24 cellular contexts compared by ENCODE assay signal in the genomic region with DNA sequence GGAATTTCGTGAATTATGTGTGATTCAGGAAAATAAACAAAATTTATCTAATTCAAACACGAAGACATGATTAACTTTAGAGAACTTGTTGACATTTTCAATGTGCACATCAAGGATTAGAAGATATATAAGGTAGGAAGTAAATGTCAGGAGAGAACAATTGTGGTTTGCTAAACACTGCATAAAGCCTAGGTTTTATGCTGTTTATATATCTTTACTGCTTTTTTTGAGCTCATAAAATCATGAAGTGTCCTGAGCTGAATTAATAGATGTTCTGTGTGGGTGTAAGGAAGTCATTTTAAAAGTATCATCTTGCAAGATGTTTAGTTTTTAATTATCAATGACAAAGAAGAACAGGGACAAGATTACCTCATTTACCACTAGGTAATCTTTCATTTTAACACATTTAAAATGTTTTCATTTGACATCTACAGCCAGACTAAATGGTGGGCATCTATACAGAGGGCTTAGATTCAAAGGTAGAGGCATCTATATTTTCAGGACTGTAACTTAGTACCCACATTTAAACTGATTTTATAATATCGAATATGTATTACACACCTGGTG.
DNase-seq lines count a peak whose midpoint lies in the region; ATAC-seq, FAIRE-seq and TF ChIP-seq lines count a peak whose summit lies in the region.
"Had no signal": no experiment of that assay in that cellular context is flagged by ENCODE, and none has a peak within 500 bp of the region (broad histone marks: within the 10 kb centered on the region; RNA-seq: fewer than 3 reads in every experiment).

No MANE protein-coding gene starts in this region.

- H3K27me3 Mint-ChIP-seq in nephron (ENCODE audit: low read depth) (no peaks in the 10 kb centered on the region), endothelial cell (ENCODE audit: unreplicated experiment) (no peaks in the 10 kb centered on the region)
- no peaks in the 10 kb centered on the region for H3K27me3 Mint-ChIP-seq in T-helper 2 cell treated with Interferon-gamma antibody and Interleukin-4, amounts not matched to agents 5 μg/mL and 100 μg/mL, for 36 hours (ENCODE audit: low read depth)
- H3K27me3 Mint-ChIP-seq: CD4-positive, CD25-positive, alpha-beta regulatory T cell had no signal

- H3K4me1 Mint-ChIP-seq in nephron (peaks cover 29% of the 10 kb centered on the region), endothelial cell (ENCODE audit: unreplicated experiment) (no peaks in the 10 kb centered on the region)
- H3K4me1 Mint-ChIP-seq in T-helper 2 cell treated with Interferon-gamma antibody and Interleukin-4, amounts not matched to agents 5 μg/mL and 100 μg/mL, for 36 hours (ENCODE audit: low read depth): no peaks in the 10 kb centered on the region
- H3K4me1 Mint-ChIP-seq: CD4-positive, CD25-positive, alpha-beta regulatory T cell had no signal

- RAD21 ChIA-PET in GM12878 (lab: Charles Lee; ENCODE audit: unreplicated experiment): no interaction called here

- 10% methylated on average over 3 of the region's 3 CpGs for WGBS in GM12878 (ENCODE audit: insufficient coverage, insufficient replicate concordance, low lambda C conversion rate, missing lambda C conversion rate)

- SMC1A ChIA-PET in GM12878 (lab: Charles Lee; ENCODE audit: uncharacterized antibody, unreplicated experiment): interaction anchor here (2.0 kb wide), 1 partner anchor 10 kb away, joined by 6 read pairs; no protein-coding TSS in a partner anchor

- FAIRE-seq in GM12878 (lab: Jason Lieb, UNC) (no peak), frontal cortex (lab: Jason Lieb, UNC) (no peak)
- FAIRE-seq: D721Med, H1, HTR-8/SVneo, K562, RCC 7860 had no signal

- POLR2A ChIA-PET in HEK293T (lab: Yijun Ruan, JAX) (no interaction called here), GM12878 (lab: Charles Lee) (interaction anchor here (0.6 kb wide), 1 partner anchor 44 kb away, joined by 3 read pairs; no protein-coding TSS in a partner anchor)

- peaks cover 2% of the 10 kb centered on the region for H3K9me3 Mint-ChIP-seq in nephron
- no peaks in the 10 kb centered on the region for H3K9me3 Mint-ChIP-seq in endothelial cell (ENCODE audit: unreplicated experiment)
- no peaks in the 10 kb centered on the region for H3K9me3 Mint-ChIP-seq in T-helper 2 cell treated with Interferon-gamma antibody and Interleukin-4, amounts not matched to agents 5 μg/mL and 100 μg/mL, for 36 hours

- H3K36me3 ChIP-seq in GM12878 (ENCODE audit: control insufficient read depth in 2 of 2, insufficient read depth in 2 of 2, low read length in 1 of 2): no peaks in the 10 kb centered on the region
- H3K36me3 ChIP-seq: BLaER1 had no signal

- H3K27me3 ChIP-seq in GM12878 (replicated peaks in 1 of 2; ENCODE audit: control insufficient read depth in 2 of 2, insufficient read depth in 2 of 2, low read length in 1 of 2): no peaks in the 10 kb centered on the region
- H3K27me3 ChIP-seq: BLaER1 had no signal

- TF ChIP-seq EP300 in GM12878 (IDR thresholded peaks at IDR 0.05; ENCODE audit: borderline replicate concordance in 1 of 2, control insufficient read depth in 1 of 2, low read depth in 2 of 2, low read length in 2 of 2): no peak

- no peak overlapping the region for H3K9ac ChIP-seq in GM12878 (ENCODE audit: control insufficient read depth, insufficient read depth, low read length)
- H3K9ac ChIP-seq: BLaER1 had no signal

- no peak overlapping the region for H3K4me3 ChIP-seq in GM12878
- H3K4me3 ChIP-seq: BLaER1, K562, SK-N-MC had no signal

- no peak overlapping the region for H3K27ac ChIP-seq in GM12878 (ENCODE audit: control insufficient read depth, insufficient read depth)
- H3K27ac ChIP-seq: 22Rv1, BLaER1, SK-N-MC had no signal

- no peaks in the 10 kb centered on the region for H4K20me1 ChIP-seq in GM12878 (ENCODE audit: control insufficient read depth, insufficient read depth)
- H4K20me1 ChIP-seq: BLaER1 had no signal

- CTCF ChIA-PET in HEK293T (lab: Yijun Ruan, JAX): no interaction called here
- CTCF ChIA-PET in GM12878 (lab: Yijun Ruan, JAX): no interaction called here

- no peaks in the 10 kb centered on the region for H3K36me3 Mint-ChIP-seq in nephron (ENCODE audit: low read depth)
- H3K36me3 Mint-ChIP-seq in endothelial cell (ENCODE audit: low read depth, unreplicated experiment): no peaks in the 10 kb centered on the region
- H3K36me3 Mint-ChIP-seq in T-helper 2 cell treated with Interferon-gamma antibody and Interleukin-4, amounts not matched to agents 5 μg/mL and 100 μg/mL, for 36 hours (ENCODE audit: low read depth): no peaks in the 10 kb centered on the region
- H3K36me3 Mint-ChIP-seq: CD4-positive, CD25-positive, alpha-beta regulatory T cell had no signal

- peak; percentile 29; the same call in 2 of the 3 replicates for ATAC-seq in GM12878
- ATAC-seq: HCT116, K562 had no signal

- no TSS peak for BruUV-seq in GM12878 (replicated peaks; lab: Mats Ljungman, UMichigan)

- in situ Hi-C loops in GM12878 (cut with MboI): no loop called here
- in situ Hi-C loops in ACHN (cut with HindIII; ENCODE audit: low pct_ligation_motif_present, low pct_unique_long_range_greater_than_20kb, low sequenced_read_pairs): no loop called here

- H3K9me3 ChIP-seq in GM12878 (replicated peaks; ENCODE audit: control insufficient read depth, insufficient read depth, low read length): no peaks in the 10 kb centered on the region
- H3K9me3 ChIP-seq: BLaER1 had no signal

- H3K79me2 ChIP-seq in GM12878 (ENCODE audit: control insufficient read depth, insufficient read depth, low read length): no peaks in the 10 kb centered on the region

- H3K27ac Mint-ChIP-seq in nephron (peak overlapping the region; percentile 87 to 94 (median 93)), endothelial cell (ENCODE audit: unreplicated experiment) (no peak overlapping the region)
- H3K27ac Mint-ChIP-seq in T-helper 2 cell treated with Interferon-gamma antibody and Interleukin-4, amounts not matched to agents 5 μg/mL and 100 μg/mL, for 36 hours: no peak overlapping the region
- H3K27ac Mint-ChIP-seq: CD4-positive, CD25-positive, alpha-beta regulatory T cell had no signal

- TF ChIP-seq CTCF in GM12878 (IDR thresholded peaks at IDR 0.05 in 2 of 3, conservative IDR thresholded peaks at IDR 0.05 in 1 of 3; ENCODE audit: control insufficient read depth in 2 of 3, extremely low read depth in 1 of 3, insufficient read depth in 1 of 3, low read depth in 3 of 3, low read length in 3 of 3) (no peak), nephron (IDR thresholded peaks at IDR 0.05; ENCODE audit: unreplicated experiment in 3 of 3) (no peak), endothelial cell (IDR thresholded peaks at IDR 0.05; ENCODE audit: unreplicated experiment) (no peak)

- no peak overlapping the region for H3K4me2 ChIP-seq in GM12878 (ENCODE audit: control insufficient read depth, insufficient read depth)
- H3K4me2 ChIP-seq: BLaER1 had no signal

- no peaks in the 10 kb centered on the region for H3K4me1 ChIP-seq in GM12878 (ENCODE audit: control insufficient read depth, insufficient read depth, low read length)
- H3K4me1 ChIP-seq: BLaER1 had no signal

- H3K4me3 Mint-ChIP-seq in nephron: no peak overlapping the region
- H3K4me3 Mint-ChIP-seq in endothelial cell (ENCODE audit: unreplicated experiment): no peak overlapping the region
- H3K4me3 Mint-ChIP-seq in T-helper 2 cell treated with Interferon-gamma antibody and Interleukin-4, amounts not matched to agents 5 μg/mL and 100 μg/mL, for 36 hours: no peak overlapping the region
- H3K4me3 Mint-ChIP-seq: CD4-positive, CD25-positive, alpha-beta regulatory T cell had no signal

- H2AFZ ChIP-seq in GM12878 (ENCODE audit: control insufficient read depth, low read depth, low read length): no peak overlapping the region

- DNase-seq in A172 (ENCODE audit: low spot score): peak; percentile 5
- no peak for DNase-seq in HEK293T (ENCODE audit: extremely low spot score)
- no peak for DNase-seq in GM12878 (ENCODE audit: low read depth, low spot score)
- no peak for DNase-seq in ACHN
- DNase-seq in frontal cortex (ENCODE audit: low spot score in 2 of 2): no peak
- no peak for DNase-seq in endothelial cell (ENCODE audit: low spot score)
- DNase-seq in T-helper 2 cell treated with Interferon-gamma antibody and Interleukin-4, amounts not matched to agents 5 μg/mL and 100 μg/mL, for 36 hours (ENCODE audit: low spot score): no peak
- DNase-seq: CD4-positive, CD25-positive, alpha-beta regulatory T cell; Kasumi-1; MV-4-11; NCI-H2029 treated with DMSO at 0.1 percent for 48 hours; NCI-H446 treated with DMSO at 0.1 percent for 48 hours; NCI-H526 treated with DMSO at 0.1 percent for 48 hours; SIG-M5 had no signal

- intact Hi-C loops in GM12878 (cut with micrococcal nuclease; ENCODE audit: unreplicated experiment): no loop called here

- no peak for TF ChIP-seq POLR2A in GM12878 (IDR thresholded peaks at IDR 0.05; ENCODE audit: low read depth, low read length)

- TF ChIP-seq RAD21 in GM12878 (IDR thresholded peaks at IDR 0.05; ENCODE audit: insufficient read depth, low read depth, low read length): no peak

TF ChIP-seq in HEK293T, 16 proteins besides CTCF, POLR2A, EP300 and RAD21 (continues in another document):
- TF ChIP-seq CTBP1 (IDR thresholded peaks at IDR 0.05; ENCODE audit: borderline replicate concordance): peak; percentile 60; the same call in 1 of the 2 replicates
- peak; percentile 44; the same call in 1 of the 2 replicates for TF ChIP-seq PKNOX1 (IDR thresholded peaks at IDR 0.05)
- TF ChIP-seq L3MBTL2 (conservative IDR thresholded peaks at IDR 0.05): no peak
- TF ChIP-seq ZNF384 (IDR thresholded peaks at IDR 0.05): no peak

TF ChIP-seq in GM12878, 131 proteins besides CTCF, POLR2A, EP300 and RAD21:
- no peak for TF ChIP-seq CBX3 (IDR thresholded peaks at IDR 0.05; ENCODE audit: borderline replicate concordance, low read depth)
- TF ChIP-seq BCL11A (IDR thresholded peaks at IDR 0.05; ENCODE audit: low read depth, low read length): 0 out of 2 replicates have a peak, but pooled peaks have one; percentile 8

Comparison
In these comparisons a context has a peak if more than half of its experiments do, and no peak if none do; other contexts are left out.
1. H3K27ac Mint-ChIP-seq: peak in nephron (3 of 3); none in endothelial cell (single experiment) and T-helper 2 cell treated with Interferon-gamma antibody and Interleukin-4, amounts not matched to agents 5 μg/mL and 100 μg/mL, for 36 hours (single experiment).